Comparison of ENCODE assay signal across 10 cellular contexts in genomic region chr2:145692971-145693478, GRCh38.
DNase-seq lines count a peak whose midpoint lies in the region; ATAC-seq and TF ChIP-seq lines count a peak whose summit lies in the region.
"Had no signal": no experiment of that assay in that cellular context is flagged by ENCODE, and none has a peak within 500 bp of the region (broad histone marks: within the 10 kb centered on the region; RNA-seq: fewer than 3 reads in every experiment).

No MANE protein-coding gene starts in this region.

- no peaks in the 10 kb centered on the region for H3K4me1 ChIP-seq in CD4-positive, alpha-beta memory T cell (ENCODE audit: insufficient read depth, low read length)

- DNase-seq in activated naive CD8-positive, alpha-beta T cell treated with anti-CD3 and anti-CD28 coated beads, Interleukin-2, amount 50 U/mL, for 24 hours = peak; percentile 2
- DNase-seq in activated naive CD8-positive, alpha-beta T cell treated with anti-CD3 and anti-CD28 coated beads for 36 hours = no peak
- DNase-seq in OCI-M1 (lab: John Stamatoyannopoulos, UW) (peak; percentile 98), iris pigment epithelial cell (ENCODE audit: low read depth) (peak; percentile 99), glutamatergic neuron (no peak)
- DNase-seq in CD4-positive, alpha-beta memory T cell = no peak
- no peak for DNase-seq in activated naive CD4-positive, alpha-beta T cell treated with anti-CD3 and anti-CD28 coated beads, Interleukin-2, amount 10 ng/mL, durations not matched to agents 7 days and 5 days

- no peak for TF ChIP-seq CTCF in glutamatergic neuron (IDR thresholded peaks at IDR 0.05; ENCODE audit: partially characterized antibody, unreplicated experiment)

- H3K27ac Mint-ChIP-seq in activated naive CD8-positive, alpha-beta T cell treated with anti-CD3 and anti-CD28 coated beads, Interleukin-2, amount 50 U/mL, for 24 hours = no peak overlapping the region
- H3K27ac Mint-ChIP-seq in activated naive CD8-positive, alpha-beta T cell treated with anti-CD3 and anti-CD28 coated beads for 36 hours = no peak overlapping the region
- no peak overlapping the region for H3K27ac Mint-ChIP-seq in glutamatergic neuron (ENCODE audit: unreplicated experiment)
- H3K27ac Mint-ChIP-seq in CD4-positive, alpha-beta memory T cell = no peak overlapping the region
- no peak overlapping the region for H3K27ac Mint-ChIP-seq in activated naive CD4-positive, alpha-beta T cell treated with anti-CD3 and anti-CD28 coated beads, Interleukin-2, amount 10 ng/mL, durations not matched to agents 7 days and 5 days

- H3K4me3 ChIP-seq in CD4-positive, alpha-beta memory T cell (ENCODE audit: low read length in 2 of 2) = no peak overlapping the region
- H3K4me3 ChIP-seq: BLaER1 treated with 17β-estradiol and CSF1 and Interleukin-3, amounts not matched to agents 10 nM and 100 nM; ovary had no signal

- no peak overlapping the region for H3K27ac ChIP-seq in CD4-positive, alpha-beta memory T cell (ENCODE audit: low read depth, low read length)
- H3K27ac ChIP-seq: ovary had no signal

- no peak overlapping the region for H3K4me3 Mint-ChIP-seq in activated naive CD8-positive, alpha-beta T cell treated with anti-CD3 and anti-CD28 coated beads, Interleukin-2, amount 50 U/mL, for 24 hours
- no peak overlapping the region for H3K4me3 Mint-ChIP-seq in activated naive CD8-positive, alpha-beta T cell treated with anti-CD3 and anti-CD28 coated beads for 36 hours
- H3K4me3 Mint-ChIP-seq in glutamatergic neuron (ENCODE audit: unreplicated experiment) = no peak overlapping the region
- H3K4me3 Mint-ChIP-seq in CD4-positive, alpha-beta memory T cell = no peak overlapping the region
- H3K4me3 Mint-ChIP-seq in activated naive CD4-positive, alpha-beta T cell treated with anti-CD3 and anti-CD28 coated beads, Interleukin-2, amount 10 ng/mL, durations not matched to agents 7 days and 5 days = no peak overlapping the region

- no peaks in the 10 kb centered on the region for H3K36me3 ChIP-seq in CD4-positive, alpha-beta memory T cell (ENCODE audit: insufficient read depth, low read length)
- H3K36me3 ChIP-seq: BLaER1 treated with 17β-estradiol and CSF1 and Interleukin-3, amounts not matched to agents 10 nM and 100 nM; ovary had no signal

- no peaks in the 10 kb centered on the region for H3K9me3 ChIP-seq in CD4-positive, alpha-beta memory T cell (ENCODE audit: control insufficient read depth in 1 of 2, low read length in 2 of 2)
- H3K9me3 ChIP-seq: BLaER1 treated with 17β-estradiol and CSF1 and Interleukin-3, amounts not matched to agents 10 nM and 100 nM; ovary had no signal

- H3K4me1 Mint-ChIP-seq in activated naive CD8-positive, alpha-beta T cell treated with anti-CD3 and anti-CD28 coated beads, Interleukin-2, amount 50 U/mL, for 24 hours = peaks cover 2% of the 10 kb centered on the region
- H3K4me1 Mint-ChIP-seq in activated naive CD8-positive, alpha-beta T cell treated with anti-CD3 and anti-CD28 coated beads for 36 hours = no peaks in the 10 kb centered on the region
- H3K4me1 Mint-ChIP-seq in glutamatergic neuron (ENCODE audit: low read depth, unreplicated experiment) = no peaks in the 10 kb centered on the region
- no peaks in the 10 kb centered on the region for H3K4me1 Mint-ChIP-seq in CD4-positive, alpha-beta memory T cell
- H3K4me1 Mint-ChIP-seq in activated naive CD4-positive, alpha-beta T cell treated with anti-CD3 and anti-CD28 coated beads, Interleukin-2, amount 10 ng/mL, durations not matched to agents 7 days and 5 days = no peaks in the 10 kb centered on the region

- H3K27me3 ChIP-seq in CD4-positive, alpha-beta memory T cell (ENCODE audit: insufficient read depth, low read length) = no peaks in the 10 kb centered on the region
- H3K27me3 ChIP-seq: BLaER1 treated with 17β-estradiol and CSF1 and Interleukin-3, amounts not matched to agents 10 nM and 100 nM; ovary had no signal

- H3K9me3 Mint-ChIP-seq in activated naive CD8-positive, alpha-beta T cell treated with anti-CD3 and anti-CD28 coated beads, Interleukin-2, amount 50 U/mL, for 24 hours = no peaks in the 10 kb centered on the region
- H3K9me3 Mint-ChIP-seq in activated naive CD8-positive, alpha-beta T cell treated with anti-CD3 and anti-CD28 coated beads for 36 hours = no peaks in the 10 kb centered on the region
- no peaks in the 10 kb centered on the region for H3K9me3 Mint-ChIP-seq in glutamatergic neuron (ENCODE audit: unreplicated experiment)
- peaks cover 0 to 6% (median 0%) of the 10 kb centered on the region in 8 donors for H3K9me3 Mint-ChIP-seq in CD4-positive, alpha-beta memory T cell
- H3K9me3 Mint-ChIP-seq in activated naive CD4-positive, alpha-beta T cell treated with anti-CD3 and anti-CD28 coated beads, Interleukin-2, amount 10 ng/mL, durations not matched to agents 7 days and 5 days = no peaks in the 10 kb centered on the region

- no peaks in the 10 kb centered on the region for H3K36me3 Mint-ChIP-seq in activated naive CD8-positive, alpha-beta T cell treated with anti-CD3 and anti-CD28 coated beads, Interleukin-2, amount 50 U/mL, for 24 hours (ENCODE audit: low read depth)
- no peaks in the 10 kb centered on the region for H3K36me3 Mint-ChIP-seq in activated naive CD8-positive, alpha-beta T cell treated with anti-CD3 and anti-CD28 coated beads for 36 hours
- no peaks in the 10 kb centered on the region for H3K36me3 Mint-ChIP-seq in glutamatergic neuron (ENCODE audit: unreplicated experiment)
- H3K36me3 Mint-ChIP-seq in CD4-positive, alpha-beta memory T cell = no peaks in the 10 kb centered on the region
- no peaks in the 10 kb centered on the region for H3K36me3 Mint-ChIP-seq in activated naive CD4-positive, alpha-beta T cell treated with anti-CD3 and anti-CD28 coated beads, Interleukin-2, amount 10 ng/mL, durations not matched to agents 7 days and 5 days

- intact Hi-C loops in CD4-positive, alpha-beta memory T cell (cut with micrococcal nuclease) = no loop called here

- H3K27me3 Mint-ChIP-seq in activated naive CD8-positive, alpha-beta T cell treated with anti-CD3 and anti-CD28 coated beads, Interleukin-2, amount 50 U/mL, for 24 hours = no peaks in the 10 kb centered on the region
- H3K27me3 Mint-ChIP-seq in activated naive CD8-positive, alpha-beta T cell treated with anti-CD3 and anti-CD28 coated beads for 36 hours = no peaks in the 10 kb centered on the region
- no peaks in the 10 kb centered on the region for H3K27me3 Mint-ChIP-seq in glutamatergic neuron (ENCODE audit: unreplicated experiment)
- H3K27me3 Mint-ChIP-seq in CD4-positive, alpha-beta memory T cell = no peaks in the 10 kb centered on the region
- H3K27me3 Mint-ChIP-seq in activated naive CD4-positive, alpha-beta T cell treated with anti-CD3 and anti-CD28 coated beads, Interleukin-2, amount 10 ng/mL, durations not matched to agents 7 days and 5 days = no peaks in the 10 kb centered on the region

- ATAC-seq in activated naive CD8-positive, alpha-beta T cell treated with anti-CD3 and anti-CD28 coated beads, Interleukin-2, amount 50 U/mL, for 24 hours = peak; percentile 49
- ATAC-seq in HG02973 (IDR thresholded peaks at IDR 0.05; ENCODE audit: unreplicated experiment) = peak; percentile 85

- POLR2A ChIA-PET in CD4-positive, alpha-beta memory T cell (lab: Charles Lee; ENCODE audit: partially characterized antibody) = no interaction called here

- CTCF ChIA-PET in CD4-positive, alpha-beta memory T cell (lab: Charles Lee; ENCODE audit: partially characterized antibody) = no interaction called here
- CTCF ChIA-PET in activated naive CD4-positive, alpha-beta T cell treated with anti-CD3 and anti-CD28 coated beads, Interleukin-2, amount 10 ng/mL, durations not matched to agents 7 days and 5 days (lab: Charles Lee) = no interaction called here

Comparison
In these comparisons a context has a peak if more than half of its experiments do, and no peak if none do; other contexts are left out.
1. DNase-seq: peak in activated naive CD8-positive, alpha-beta T cell treated with anti-CD3 and anti-CD28 coated beads, Interleukin-2, amount 50 U/mL, for 24 hours (single experiment), OCI-M1 (single experiment) and iris pigment epithelial cell (single experiment); none in activated naive CD8-positive, alpha-beta T cell treated with anti-CD3 and anti-CD28 coated beads for 36 hours (single experiment), glutamatergic neuron (single experiment), CD4-positive, alpha-beta memory T cell (0 of 5) and activated naive CD4-positive, alpha-beta T cell treated with anti-CD3 and anti-CD28 coated beads, Interleukin-2, amount 10 ng/mL, durations not matched to agents 7 days and 5 days (single experiment).